In the genomic region with DNA sequence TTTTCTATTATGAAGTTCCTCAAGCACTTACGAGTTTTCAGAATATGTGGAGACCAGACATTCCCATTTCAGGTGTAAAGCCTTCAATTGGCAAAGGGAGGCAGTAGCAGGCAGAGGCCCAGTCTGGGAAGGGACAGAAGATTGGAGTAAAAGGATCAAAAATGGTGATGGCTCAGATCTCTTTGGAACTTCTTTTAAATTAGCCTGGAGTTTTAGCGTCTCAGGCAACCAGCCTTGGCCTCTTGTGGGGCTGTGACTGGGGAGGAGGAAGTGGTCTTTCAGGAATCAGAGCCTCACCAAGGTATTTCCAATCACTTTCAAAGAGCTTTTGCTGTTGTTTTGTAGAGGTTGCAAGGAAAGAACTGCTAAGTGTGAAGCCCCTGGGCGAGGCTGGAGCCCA, we compare ENCODE assay signal across 3 cellular contexts.
TF ChIP-seq lines count a peak whose summit lies in the region.

No MANE protein-coding gene starts in this region.

TF ChIP-seq in SK-N-SH, 30 proteins besides CTCF, POLR2A, EP300 and RAD21 (continued from another document):
- no peak for TF ChIP-seq NFIC (IDR thresholded peaks at IDR 0.05; ENCODE audit: borderline replicate concordance)
- TF ChIP-seq, protein P1, sequence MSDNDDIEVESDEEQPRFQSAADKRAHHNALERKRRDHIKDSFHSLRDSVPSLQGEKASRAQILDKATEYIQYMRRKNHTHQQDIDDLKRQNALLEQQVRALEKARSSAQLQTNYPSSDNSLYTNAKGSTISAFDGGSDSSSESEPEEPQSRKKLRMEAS (IDR thresholded peaks at IDR 0.05; ENCODE audit: low read depth): no peak
- no peak for TF ChIP-seq CHD2 (IDR thresholded peaks at IDR 0.05; ENCODE audit: low read length, partially characterized antibody)
- no peak for TF ChIP-seq POLR2AphosphoS5 (IDR thresholded peaks at IDR 0.05; ENCODE audit: low read depth, low read length)
- no peak for TF ChIP-seq YY1 (IDR thresholded peaks at IDR 0.05; ENCODE audit: low read depth)
- TF ChIP-seq TCF12 (IDR thresholded peaks at IDR 0.05): no peak
- no peak for TF ChIP-seq RFX5 (IDR thresholded peaks at IDR 0.05; ENCODE audit: low read length)
- TF ChIP-seq ELF1 (IDR thresholded peaks at IDR 0.05): no peak
- TF ChIP-seq, protein P2, sequence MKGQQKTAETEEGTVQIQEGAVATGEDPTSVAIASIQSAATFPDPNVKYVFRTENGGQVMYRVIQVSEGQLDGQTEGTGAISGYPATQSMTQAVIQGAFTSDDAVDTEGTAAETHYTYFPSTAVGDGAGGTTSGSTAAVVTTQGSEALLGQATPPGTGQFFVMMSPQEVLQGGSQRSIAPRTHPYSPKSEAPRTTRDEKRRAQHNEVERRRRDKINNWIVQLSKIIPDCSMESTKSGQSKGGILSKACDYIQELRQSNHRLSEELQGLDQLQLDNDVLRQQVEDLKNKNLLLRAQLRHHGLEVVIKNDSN (IDR thresholded peaks at IDR 0.05; ENCODE audit: borderline replicate concordance, low read depth): no peak
- no peak for TF ChIP-seq MXI1 (IDR thresholded peaks at IDR 0.05; ENCODE audit: low read depth, low read length)

TF ChIP-seq in SK-N-SH treated with all-trans-retinoic acid at 6 μM for 48 hours, 23 proteins besides CTCF, POLR2A, EP300 and RAD21 (continued from another document):
- TF ChIP-seq, protein P3, sequence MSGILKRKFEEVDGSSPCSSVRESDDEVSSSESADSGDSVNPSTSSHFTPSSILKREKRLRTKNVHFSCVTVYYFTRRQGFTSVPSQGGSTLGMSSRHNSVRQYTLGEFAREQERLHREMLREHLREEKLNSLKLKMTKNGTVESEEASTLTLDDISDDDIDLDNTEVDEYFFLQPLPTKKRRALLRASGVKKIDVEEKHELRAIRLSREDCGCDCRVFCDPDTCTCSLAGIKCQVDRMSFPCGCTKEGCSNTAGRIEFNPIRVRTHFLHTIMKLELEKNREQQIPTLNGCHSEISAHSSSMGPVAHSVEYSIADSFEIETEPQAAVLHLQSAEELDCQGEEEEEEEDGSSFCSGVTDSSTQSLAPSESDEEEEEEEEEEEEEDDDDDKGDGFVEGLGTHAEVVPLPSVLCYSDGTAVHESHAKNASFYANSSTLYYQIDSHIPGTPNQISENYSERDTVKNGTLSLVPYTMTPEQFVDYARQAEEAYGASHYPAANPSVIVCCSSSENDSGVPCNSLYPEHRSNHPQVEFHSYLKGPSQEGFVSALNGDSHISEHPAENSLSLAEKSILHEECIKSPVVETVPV (CRISPR knock-in tag; IDR thresholded peaks at IDR 0.05): no peak
- TF ChIP-seq TCF4 (CRISPR knock-in tag; IDR thresholded peaks at IDR 0.05; ENCODE audit: borderline replicate concordance): no peak
- TF ChIP-seq RARB (CRISPR knock-in tag; IDR thresholded peaks at IDR 0.05): no peak
- TF ChIP-seq BACH2 (CRISPR knock-in tag; IDR thresholded peaks at IDR 0.05; ENCODE audit: borderline replicate concordance): no peak
- TF ChIP-seq ISL1 (CRISPR knock-in tag; IDR thresholded peaks at IDR 0.05): no peak
- TF ChIP-seq, protein P4, sequence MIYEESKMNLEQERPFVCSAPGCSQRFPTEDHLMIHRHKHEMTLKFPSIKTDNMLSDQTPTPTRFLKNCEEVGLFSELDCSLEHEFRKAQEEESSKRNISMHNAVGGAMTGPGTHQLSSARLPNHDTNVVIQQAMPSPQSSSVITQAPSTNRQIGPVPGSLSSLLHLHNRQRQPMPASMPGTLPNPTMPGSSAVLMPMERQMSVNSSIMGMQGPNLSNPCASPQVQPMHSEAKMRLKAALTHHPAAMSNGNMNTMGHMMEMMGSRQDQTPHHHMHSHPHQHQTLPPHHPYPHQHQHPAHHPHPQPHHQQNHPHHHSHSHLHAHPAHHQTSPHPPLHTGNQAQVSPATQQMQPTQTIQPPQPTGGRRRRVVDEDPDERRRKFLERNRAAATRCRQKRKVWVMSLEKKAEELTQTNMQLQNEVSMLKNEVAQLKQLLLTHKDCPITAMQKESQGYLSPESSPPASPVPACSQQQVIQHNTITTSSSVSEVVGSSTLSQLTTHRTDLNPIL (CRISPR knock-in tag; IDR thresholded peaks at IDR 0.05; ENCODE audit: low read depth): no peak
- no peak for TF ChIP-seq ZC3H10 (CRISPR knock-in tag; IDR thresholded peaks at IDR 0.05)
- TF ChIP-seq ZFP3 (CRISPR knock-in tag; IDR thresholded peaks at IDR 0.05): no peak
- no peak for TF ChIP-seq GLIS3 (CRISPR knock-in tag; IDR thresholded peaks at IDR 0.05)
- no peak for TF ChIP-seq ZNF70 (CRISPR knock-in tag; IDR thresholded peaks at IDR 0.05)
- TF ChIP-seq SNAI2 (CRISPR knock-in tag; IDR thresholded peaks at IDR 0.05): no peak
- no peak for TF ChIP-seq TOX (CRISPR knock-in tag; IDR thresholded peaks at IDR 0.05; ENCODE audit: borderline replicate concordance)
- no peak for TF ChIP-seq OSR1 (CRISPR knock-in tag; IDR thresholded peaks at IDR 0.05)
- TF ChIP-seq ZNF565 (CRISPR knock-in tag; conservative IDR thresholded peaks at IDR 0.05; ENCODE audit: low read depth): no peak
- TF ChIP-seq ARNTL (CRISPR knock-in tag; IDR thresholded peaks at IDR 0.05; ENCODE audit: borderline replicate concordance, low read depth): no peak
- no peak for TF ChIP-seq ESRRG (CRISPR knock-in tag; IDR thresholded peaks at IDR 0.05)

TF ChIP-seq in GM12878, 131 proteins besides CTCF, POLR2A, EP300 and RAD21 (continued from another document):
- TF ChIP-seq, protein P5, sequence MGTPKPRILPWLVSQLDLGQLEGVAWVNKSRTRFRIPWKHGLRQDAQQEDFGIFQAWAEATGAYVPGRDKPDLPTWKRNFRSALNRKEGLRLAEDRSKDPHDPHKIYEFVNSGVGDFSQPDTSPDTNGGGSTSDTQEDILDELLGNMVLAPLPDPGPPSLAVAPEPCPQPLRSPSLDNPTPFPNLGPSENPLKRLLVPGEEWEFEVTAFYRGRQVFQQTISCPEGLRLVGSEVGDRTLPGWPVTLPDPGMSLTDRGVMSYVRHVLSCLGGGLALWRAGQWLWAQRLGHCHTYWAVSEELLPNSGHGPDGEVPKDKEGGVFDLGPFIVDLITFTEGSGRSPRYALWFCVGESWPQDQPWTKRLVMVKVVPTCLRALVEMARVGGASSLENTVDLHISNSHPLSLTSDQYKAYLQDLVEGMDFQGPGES (IDR thresholded peaks at IDR 0.05): no peak
- TF ChIP-seq TBL1XR1 (IDR thresholded peaks at IDR 0.05; ENCODE audit: low read depth, low read length) (no peak), YY1 (IDR thresholded peaks at IDR 0.05; ENCODE audit: low read depth, low read length) (no peak)
